ENCODE assay signal across 1 cellular context in the genomic region with DNA sequence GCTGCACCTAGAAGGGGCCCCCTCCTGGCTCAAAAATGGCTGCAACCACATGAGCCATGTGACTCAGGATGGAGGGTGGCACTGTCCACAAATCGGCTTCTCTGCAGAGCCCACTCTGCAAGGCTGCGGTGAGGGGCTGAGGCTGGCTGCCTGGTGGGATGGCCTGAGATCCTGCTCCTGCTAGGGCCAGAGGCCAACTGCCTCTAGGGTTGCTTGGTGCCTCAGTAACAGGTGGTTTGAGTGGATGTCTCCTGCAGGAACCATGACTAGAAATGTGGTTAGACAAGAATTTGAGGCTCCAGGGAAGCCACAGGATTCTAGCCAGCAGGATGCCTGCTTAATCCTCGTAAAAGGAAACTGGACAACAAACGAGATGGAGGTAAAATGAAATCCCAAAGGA.
TF ChIP-seq lines count a peak whose summit lies in the region.

No MANE protein-coding gene starts in this region.

TF ChIP-seq in GM23338, 12 proteins besides CTCF, POLR2A, EP300 and RAD21 (continued from another document):
- TF ChIP-seq, protein P1, sequence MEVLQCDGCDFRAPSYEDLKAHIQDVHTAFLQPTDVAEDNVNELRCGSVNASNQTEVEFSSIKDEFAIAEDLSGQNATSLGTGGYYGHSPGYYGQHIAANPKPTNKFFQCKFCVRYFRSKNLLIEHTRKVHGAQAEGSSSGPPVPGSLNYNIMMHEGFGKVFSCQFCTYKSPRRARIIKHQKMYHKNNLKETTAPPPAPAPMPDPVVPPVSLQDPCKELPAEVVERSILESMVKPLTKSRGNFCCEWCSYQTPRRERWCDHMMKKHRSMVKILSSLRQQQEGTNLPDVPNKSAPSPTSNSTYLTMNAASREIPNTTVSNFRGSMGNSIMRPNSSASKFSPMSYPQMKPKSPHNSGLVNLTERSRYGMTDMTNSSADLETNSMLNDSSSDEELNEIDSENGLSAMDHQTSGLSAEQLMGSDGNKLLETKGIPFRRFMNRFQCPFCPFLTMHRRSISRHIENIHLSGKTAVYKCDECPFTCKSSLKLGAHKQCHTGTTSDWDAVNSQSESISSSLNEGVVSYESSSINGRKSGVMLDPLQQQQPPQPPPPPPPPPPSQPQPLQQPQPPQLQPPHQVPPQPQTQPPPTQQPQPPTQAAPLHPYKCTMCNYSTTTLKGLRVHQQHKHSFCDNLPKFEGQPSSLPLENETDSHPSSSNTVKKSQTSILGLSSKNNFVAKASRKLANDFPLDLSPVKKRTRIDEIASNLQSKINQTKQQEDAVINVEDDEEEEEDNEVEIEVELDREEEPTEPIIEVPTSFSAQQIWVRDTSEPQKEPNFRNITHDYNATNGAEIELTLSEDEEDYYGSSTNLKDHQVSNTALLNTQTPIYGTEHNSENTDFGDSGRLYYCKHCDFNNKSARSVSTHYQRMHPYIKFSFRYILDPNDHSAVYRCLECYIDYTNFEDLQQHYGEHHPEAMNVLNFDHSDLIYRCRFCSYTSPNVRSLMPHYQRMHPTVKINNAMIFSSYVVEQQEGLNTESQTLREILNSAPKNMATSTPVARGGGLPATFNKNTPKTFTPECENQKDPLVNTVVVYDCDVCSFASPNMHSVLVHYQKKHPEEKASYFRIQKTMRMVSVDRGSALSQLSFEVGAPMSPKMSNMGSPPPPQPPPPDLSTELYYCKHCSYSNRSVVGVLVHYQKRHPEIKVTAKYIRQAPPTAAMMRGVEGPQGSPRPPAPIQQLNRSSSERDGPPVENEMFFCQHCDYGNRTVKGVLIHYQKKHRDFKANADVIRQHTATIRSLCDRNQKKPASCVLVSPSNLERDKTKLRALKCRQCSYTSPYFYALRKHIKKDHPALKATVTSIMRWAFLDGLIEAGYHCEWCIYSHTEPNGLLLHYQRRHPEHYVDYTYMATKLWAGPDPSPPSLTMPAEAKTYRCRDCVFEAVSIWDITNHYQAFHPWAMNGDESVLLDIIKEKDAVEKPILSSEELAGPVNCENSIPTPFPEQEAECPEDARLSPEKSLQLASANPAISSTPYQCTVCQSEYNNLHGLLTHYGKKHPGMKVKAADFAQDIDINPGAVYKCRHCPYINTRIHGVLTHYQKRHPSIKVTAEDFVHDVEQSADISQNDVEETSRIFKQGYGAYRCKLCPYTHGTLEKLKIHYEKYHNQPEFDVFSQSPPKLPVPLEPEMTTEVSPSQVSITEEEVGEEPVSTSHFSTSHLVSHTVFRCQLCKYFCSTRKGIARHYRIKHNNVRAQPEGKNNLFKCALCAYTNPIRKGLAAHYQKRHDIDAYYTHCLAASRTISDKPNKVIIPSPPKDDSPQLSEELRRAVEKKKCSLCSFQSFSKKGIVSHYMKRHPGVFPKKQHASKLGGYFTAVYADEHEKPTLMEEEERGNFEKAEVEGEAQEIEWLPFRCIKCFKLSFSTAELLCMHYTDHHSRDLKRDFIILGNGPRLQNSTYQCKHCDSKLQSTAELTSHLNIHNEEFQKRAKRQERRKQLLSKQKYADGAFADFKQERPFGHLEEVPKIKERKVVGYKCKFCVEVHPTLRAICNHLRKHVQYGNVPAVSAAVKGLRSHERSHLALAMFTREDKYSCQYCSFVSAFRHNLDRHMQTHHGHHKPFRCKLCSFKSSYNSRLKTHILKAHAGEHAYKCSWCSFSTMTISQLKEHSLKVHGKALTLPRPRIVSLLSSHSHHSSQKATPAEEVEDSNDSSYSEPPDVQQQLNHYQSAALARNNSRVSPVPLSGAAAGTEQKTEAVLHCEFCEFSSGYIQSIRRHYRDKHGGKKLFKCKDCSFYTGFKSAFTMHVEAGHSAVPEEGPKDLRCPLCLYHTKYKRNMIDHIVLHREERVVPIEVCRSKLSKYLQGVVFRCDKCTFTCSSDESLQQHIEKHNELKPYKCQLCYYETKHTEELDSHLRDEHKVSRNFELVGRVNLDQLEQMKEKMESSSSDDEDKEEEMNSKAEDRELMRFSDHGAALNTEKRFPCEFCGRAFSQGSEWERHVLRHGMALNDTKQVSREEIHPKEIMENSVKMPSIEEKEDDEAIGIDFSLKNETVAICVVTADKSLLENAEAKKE (CRISPR knock-in tag; IDR thresholded peaks at IDR 0.05): no peak
- TF ChIP-seq EZH2phosphoT487 (IDR thresholded peaks at IDR 0.05; ENCODE audit: unreplicated experiment) (no peak), STAT1 (IDR thresholded peaks at IDR 0.05; ENCODE audit: unreplicated experiment) (no peak), POLR2AphosphoS5 (IDR thresholded peaks at IDR 0.05; ENCODE audit: low read depth) (no peak), ZNF331 (CRISPR knock-in tag; IDR thresholded peaks at IDR 0.05; ENCODE audit: low read depth) (no peak), EZH2 (IDR thresholded peaks at IDR 0.05; ENCODE audit: low read depth, unreplicated experiment) (no peak), ETS1 (IDR thresholded peaks at IDR 0.05) (no peak), CREB1 (CRISPR knock-in tag; IDR thresholded peaks at IDR 0.05; ENCODE audit: low read depth) (no peak)
